ENCODE assay signal across 22 cellular contexts in the genomic region with DNA sequence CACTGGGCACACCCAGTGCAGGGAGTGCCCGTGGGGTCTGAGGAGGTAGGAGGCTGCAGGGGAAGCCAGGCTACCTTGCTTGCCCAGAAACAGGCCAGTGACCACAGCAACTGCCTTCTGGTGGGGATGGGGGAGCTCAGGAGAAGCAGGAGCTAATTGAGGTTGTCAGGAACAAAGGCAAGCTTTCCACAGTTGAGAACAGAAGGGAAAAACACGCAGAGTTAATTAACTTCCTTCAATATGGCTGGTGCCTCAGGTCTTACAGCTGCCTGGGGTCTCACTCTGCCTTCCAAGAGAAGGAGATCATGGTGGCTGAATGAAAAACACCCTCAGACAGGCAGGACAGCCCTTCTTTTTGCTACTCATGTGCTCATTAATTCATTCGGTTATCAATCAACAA.
"Had no signal": no experiment of that assay in that cellular context is flagged by ENCODE, and none has a peak within 500 bp of the region (broad histone marks: within the 10 kb centered on the region; RNA-seq: fewer than 3 reads in every experiment).

No MANE protein-coding gene starts in this region.

- DNase-seq: activated CD4-positive, alpha-beta T cell treated with anti-CD3 and anti-CD28 coated beads for 48 hours; activated CD4-positive, alpha-beta T cell treated with anti-CD3 and anti-CD28 coated beads, Interleukin-2, amount 50 U/mL, for 4 hours; activated CD4-positive, CD25-positive, alpha-beta regulatory T cell treated with anti-CD3 and anti-CD28 coated beads, Interleukin-2, amount 50 U/mL, for 72 hours; activated CD8-positive, alpha-beta T cell treated with anti-CD3 and anti-CD28 coated beads, Interleukin-2, amount 10 ng/mL, durations not matched to agents 7 days and 5 days; activated effector memory CD4-positive, alpha-beta T cell treated with Interleukin-2 at 50 U/mL for 16 hours; activated naive CD4-positive, alpha-beta T cell; activated T-cell treated with anti-CD3 and anti-CD28 coated beads, Interleukin-2, amount 50 U/mL, for 24 hours; body of pancreas; NCI-H1092; NCI-H510A treated with DMSO at 0.1 percent for 48 hours; Peyer's patch; Right ventricle myocardium superior; SJCRH30; T-helper 17 cell; T-helper 9 cell had no signal

- H3K4me2 ChIP-seq: KMS-11 had no signal

- H3K4me1 ChIP-seq: ascending aorta, Peyer's patch, SJCRH30 had no signal

- H3K9me3 Mint-ChIP-seq: activated naive CD4-positive, alpha-beta T cell treated with anti-CD3 and anti-CD28 coated beads, Interleukin-2, amount 50 U/mL, for 24 hours; activated T-cell treated with anti-CD3 and anti-CD28 coated beads, Interleukin-2, amount 50 U/mL, for 24 hours; activated T-helper 1 cell treated with anti-CD3 and anti-CD28 coated beads, Interleukin-12 subunit alpha, Interleukin-12 subunit beta, Interleukin-2, Interleukin-4 antibody, amounts not matched to agents 30 ng/mL and 10 ng/mL and 1 ng/mL, durations not matched to agents 14 hours and 24 hours and 36 hours; central memory CD8-positive, alpha-beta T cell had no signal

- H3K27ac ChIP-seq: ascending aorta, body of pancreas, KMS-11, Peyer's patch, RWPE1, SJCRH30 had no signal

- H3K4me3 ChIP-seq: ascending aorta, body of pancreas, Peyer's patch, SJCRH30 had no signal

- H3K9me3 ChIP-seq: body of pancreas, Peyer's patch, SJCRH30 had no signal

- H3K36me3 Mint-ChIP-seq: activated naive CD4-positive, alpha-beta T cell treated with anti-CD3 and anti-CD28 coated beads, Interleukin-2, amount 50 U/mL, for 24 hours; WTC11 had no signal

- H3K36me3 ChIP-seq: ascending aorta, Peyer's patch, SJCRH30 had no signal

- H3K27ac Mint-ChIP-seq: activated CD8-positive, alpha-beta T cell treated with anti-CD3 and anti-CD28 coated beads, Interleukin-2, amount 10 ng/mL, durations not matched to agents 7 days and 5 days; activated naive CD4-positive, alpha-beta T cell treated with anti-CD3 and anti-CD28 coated beads, Interleukin-2, amount 50 U/mL, for 24 hours; activated T-cell treated with anti-CD3 and anti-CD28 coated beads, Interleukin-2, amount 50 U/mL, for 24 hours; activated T-helper 1 cell treated with anti-CD3 and anti-CD28 coated beads, Interleukin-12 subunit alpha, Interleukin-12 subunit beta, Interleukin-2, Interleukin-4 antibody, amounts not matched to agents 30 ng/mL and 10 ng/mL and 1 ng/mL, durations not matched to agents 14 hours and 24 hours and 36 hours; T-helper 17 cell; WTC11 had no signal

- H3K4me1 Mint-ChIP-seq: activated naive CD4-positive, alpha-beta T cell treated with anti-CD3 and anti-CD28 coated beads, Interleukin-2, amount 50 U/mL, for 24 hours; central memory CD8-positive, alpha-beta T cell had no signal

- H3K9ac ChIP-seq: KMS-11 had no signal

- H3K4me3 Mint-ChIP-seq: activated CD8-positive, alpha-beta T cell treated with anti-CD3 and anti-CD28 coated beads, Interleukin-2, amount 10 ng/mL, durations not matched to agents 7 days and 5 days; activated naive CD4-positive, alpha-beta T cell treated with anti-CD3 and anti-CD28 coated beads, Interleukin-2, amount 50 U/mL, for 24 hours; activated T-cell treated with anti-CD3 and anti-CD28 coated beads, Interleukin-2, amount 50 U/mL, for 24 hours; activated T-helper 1 cell treated with anti-CD3 and anti-CD28 coated beads, Interleukin-12 subunit alpha, Interleukin-12 subunit beta, Interleukin-2, Interleukin-4 antibody, amounts not matched to agents 30 ng/mL and 10 ng/mL and 1 ng/mL, durations not matched to agents 14 hours and 24 hours and 36 hours; central memory CD8-positive, alpha-beta T cell; T-helper 17 cell; WTC11 had no signal

- ATAC-seq: activated CD8-positive, alpha-beta T cell treated with anti-CD3 and anti-CD28 coated beads, Interleukin-2, amount 10 ng/mL, durations not matched to agents 7 days and 5 days; body of pancreas; T-helper 17 cell; WTC11 had no signal

- H3K27me3 ChIP-seq: ascending aorta, body of pancreas, Peyer's patch had no signal
